In genomic region chr11:83193315-83194283, GRCh38 we compare ENCODE assay signal across 1 cellular context.
TF ChIP-seq lines count a peak whose summit lies in the region.

TSS of gene ANKRD42 (plus strand) at chr11:83193712. CDS start at chr11:83194671, 959 bp downstream.

TF ChIP-seq in HepG2, 621 proteins besides CTCF, POLR2A, EP300 and RAD21 (continued from another document and continues in another):
- TF ChIP-seq ZNF547 (CRISPR knock-in tag; IDR thresholded peaks at IDR 0.05) (no peak), SNAPC4 (CRISPR knock-in tag; IDR thresholded peaks at IDR 0.05) (no peak), RERE (CRISPR knock-in tag; IDR thresholded peaks at IDR 0.05; ENCODE audit: low read depth) (no peak), SMYD3 (CRISPR knock-in tag; IDR thresholded peaks at IDR 0.05) (0 out of 2 replicates have a peak, but pooled peaks have one; percentile 54), FOXK2 (IDR thresholded peaks at IDR 0.05) (0 out of 2 replicates have a peak, but pooled peaks have one; percentile 55), ARID5B (CRISPR knock-in tag; IDR thresholded peaks at IDR 0.05) (peak; percentile 40; the same call in 1 of the 2 replicates), HMGXB4 (CRISPR knock-in tag; IDR thresholded peaks at IDR 0.05; ENCODE audit: borderline replicate concordance in 1 of 2, low read depth in 1 of 2) (peak; percentile 43 to 57; a peak in 2 of 4 replicates), ELF4 (CRISPR knock-in tag; IDR thresholded peaks at IDR 0.05; ENCODE audit: borderline replicate concordance) (peak; percentile 95; the same call in 1 of the 2 replicates), KMT2B (CRISPR knock-in tag; IDR thresholded peaks at IDR 0.05) (peak; percentile 96), ZNF564 (CRISPR knock-in tag; IDR thresholded peaks at IDR 0.05) (no peak), ZNF782 (CRISPR knock-in tag; IDR thresholded peaks at IDR 0.05; ENCODE audit: borderline replicate concordance) (no peak), NFKBIZ (CRISPR knock-in tag; IDR thresholded peaks at IDR 0.05) (no peak), ZNF318 (CRISPR knock-in tag; IDR thresholded peaks at IDR 0.05) (no peak), IRF1 (CRISPR knock-in tag; IDR thresholded peaks at IDR 0.05; ENCODE audit: low read depth) (no peak; the same call in 1 of the 2 replicates), ZNF335 (CRISPR knock-in tag; IDR thresholded peaks at IDR 0.05) (no peak), KLF15 (CRISPR knock-in tag; IDR thresholded peaks at IDR 0.05; ENCODE audit: borderline replicate concordance) (no peak), EZH2 (conservative IDR thresholded peaks at IDR 0.05; ENCODE audit: low read depth, low read length) (no peak), TFAP4 (IDR thresholded peaks at IDR 0.05; ENCODE audit: borderline replicate concordance, low read depth) (no peak), TBX2 (CRISPR knock-in tag; IDR thresholded peaks at IDR 0.05; ENCODE audit: borderline replicate concordance) (peak; percentile 65; the same call in 1 of the 2 replicates), ZNF784 (CRISPR knock-in tag; IDR thresholded peaks at IDR 0.05; ENCODE audit: borderline replicate concordance) (peak; percentile 46; the same call in 1 of the 2 replicates), SYNCRIP (IDR thresholded peaks at IDR 0.05; ENCODE audit: insufficient read depth, low read depth, low read length) (no peak), ONECUT2 (CRISPR knock-in tag; IDR thresholded peaks at IDR 0.05) (no peak)
